Comparison of ENCODE assay signal across 8 cellular contexts in genomic region chr11:6481924-6482275, GRCh38. TPM values are rescaled to one million over a fixed set of nuclear protein-coding genes. Genes with fewer than 3 reads are reported as not detected.
DNase-seq lines count a peak whose midpoint lies in the region; ATAC-seq and TF ChIP-seq lines count a peak whose summit lies in the region.

No MANE protein-coding gene starts in this region.

- TF ChIP-seq CTCF in AG04449 (IDR thresholded peaks at IDR 0.05; ENCODE audit: insufficient read depth, low read length, missing control alignments): no peak

- intact Hi-C loops in right cardiac atrium (cut with DNase I): no loop called here

- H3K4me3 Mint-ChIP-seq in activated CD8-positive, alpha-beta T cell treated with anti-CD3 and anti-CD28 coated beads, Interleukin-2, amount 10 ng/mL, durations not matched to agents 7 days and 5 days: peak overlapping the region; percentile 94
- peak overlapping the region; percentile 95 for H3K4me3 Mint-ChIP-seq in stimulated activated effector memory CD8-positive, alpha-beta T cell treated with anti-CD3 and anti-CD28 coated beads, Interleukin-12 subunit alpha, Interleukin-12 subunit beta, amount 100 ng/mL, for 72 hours

- H3K27ac ChIP-seq in right cardiac atrium (ENCODE audit: low read length): peak overlapping the region; percentile 92

- no peaks in the 10 kb centered on the region for H3K27me3 ChIP-seq in right cardiac atrium (ENCODE audit: control insufficient read depth, insufficient read depth)

- CTCF ChIA-PET in AG04449 (lab: Yijun Ruan, JAX): interaction anchor here (0.7 to 10.4 kb wide), 7 partner anchors 9 to 102 kb away, joined by 3 to 75 read pairs (median 6); no protein-coding TSS in a partner anchor
- CTCF ChIA-PET in activated CD8-positive, alpha-beta T cell treated with anti-CD3 and anti-CD28 coated beads, Interleukin-2, amount 10 ng/mL, durations not matched to agents 7 days and 5 days (lab: Charles Lee): interaction anchor here (1.0 to 4.8 kb wide), 13 partner anchors 8 to 274 kb away, joined by 3 to 39 read pairs (median 4); partner anchors contain the start of gene MRPL17

- H3K27me3 Mint-ChIP-seq in activated CD8-positive, alpha-beta T cell treated with anti-CD3 and anti-CD28 coated beads, Interleukin-2, amount 10 ng/mL, durations not matched to agents 7 days and 5 days (ENCODE audit: low read depth): no peaks in the 10 kb centered on the region

- peaks cover 38% of the 10 kb centered on the region for H3K4me1 Mint-ChIP-seq in activated CD8-positive, alpha-beta T cell treated with anti-CD3 and anti-CD28 coated beads, Interleukin-2, amount 10 ng/mL, durations not matched to agents 7 days and 5 days (ENCODE audit: low read depth)
- H3K4me1 Mint-ChIP-seq in stimulated activated effector memory CD8-positive, alpha-beta T cell treated with anti-CD3 and anti-CD28 coated beads, Interleukin-12 subunit alpha, Interleukin-12 subunit beta, amount 100 ng/mL, for 72 hours: peaks cover 45% of the 10 kb centered on the region

- peaks cover 43% of the 10 kb centered on the region for H3K36me3 Mint-ChIP-seq in activated CD8-positive, alpha-beta T cell treated with anti-CD3 and anti-CD28 coated beads, Interleukin-2, amount 10 ng/mL, durations not matched to agents 7 days and 5 days (ENCODE audit: low read depth)
- H3K36me3 Mint-ChIP-seq in stimulated activated effector memory CD8-positive, alpha-beta T cell treated with anti-CD3 and anti-CD28 coated beads, Interleukin-12 subunit alpha, Interleukin-12 subunit beta, amount 100 ng/mL, for 72 hours: peaks cover 29% of the 10 kb centered on the region

- peak overlapping the region; percentile 97 for H3K27ac Mint-ChIP-seq in activated CD8-positive, alpha-beta T cell treated with anti-CD3 and anti-CD28 coated beads, Interleukin-2, amount 10 ng/mL, durations not matched to agents 7 days and 5 days
- peak overlapping the region; percentile 99 for H3K27ac Mint-ChIP-seq in stimulated activated effector memory CD8-positive, alpha-beta T cell treated with anti-CD3 and anti-CD28 coated beads, Interleukin-12 subunit alpha, Interleukin-12 subunit beta, amount 100 ng/mL, for 72 hours

- POLR2A ChIA-PET in AG04449 (lab: Yijun Ruan, JAX): interaction anchor here (1.0 to 2.4 kb wide), 8 partner anchors 8 to 137 kb away, joined by 3 to 7 read pairs (median 4); partner anchors contain the start of genes TAF10 and TPP1
- POLR2A ChIA-PET in activated CD8-positive, alpha-beta T cell treated with anti-CD3 and anti-CD28 coated beads, Interleukin-2, amount 10 ng/mL, durations not matched to agents 7 days and 5 days (lab: Charles Lee): interaction anchor here (0.8 to 3.2 kb wide), 21 partner anchors 8 to 202 kb away, joined by 3 to 21 read pairs (median 5); partner anchors contain the start of genes DNHD1, ILK, MRPL17 and RRP8

- DNase-seq in AG04449 (ENCODE audit: low read depth, low spot score) (no peak), right cardiac atrium (no peak), CD1c-positive myeloid dendritic cell (ENCODE audit: extremely low spot score) (no peak)
- no peak for DNase-seq in activated CD8-positive, alpha-beta T cell treated with anti-CD3 and anti-CD28 coated beads, Interleukin-2, amount 10 ng/mL, durations not matched to agents 7 days and 5 days
- no peak for DNase-seq in stimulated activated effector memory CD8-positive, alpha-beta T cell treated with anti-CD3 and anti-CD28 coated beads, Interleukin-12 subunit alpha, Interleukin-12 subunit beta, amount 100 ng/mL, for 72 hours (ENCODE audit: low spot score in 2 of 2)

- WGBS in right cardiac atrium: 5% methylated on average over 13 of the region's 13 CpGs

- no peaks in the 10 kb centered on the region for H3K9me3 ChIP-seq in right cardiac atrium (ENCODE audit: control insufficient read depth, low read length)

- H3K4me3 ChIP-seq in AG04449 (ENCODE audit: low read depth, low read length) (peak overlapping the region; percentile 99), right cardiac atrium (ENCODE audit: low read length) (peak overlapping the region; percentile 92)

- no peaks in the 10 kb centered on the region for H3K9me3 Mint-ChIP-seq in activated CD8-positive, alpha-beta T cell treated with anti-CD3 and anti-CD28 coated beads, Interleukin-2, amount 10 ng/mL, durations not matched to agents 7 days and 5 days (ENCODE audit: insufficient read depth)
- H3K9me3 Mint-ChIP-seq in stimulated activated effector memory CD8-positive, alpha-beta T cell treated with anti-CD3 and anti-CD28 coated beads, Interleukin-12 subunit alpha, Interleukin-12 subunit beta, amount 100 ng/mL, for 72 hours: no peaks in the 10 kb centered on the region

- ATAC-seq in GM21529 (IDR thresholded peaks at IDR 0.05; ENCODE audit: unreplicated experiment): peak; percentile 6
- peak; percentile 8 for ATAC-seq in activated CD8-positive, alpha-beta T cell treated with anti-CD3 and anti-CD28 coated beads, Interleukin-2, amount 10 ng/mL, durations not matched to agents 7 days and 5 days
- peak in 1 of 2 donors; percentile 14 for ATAC-seq in right cardiac atrium
- peak; percentile 1 for ATAC-seq in stimulated activated effector memory CD8-positive, alpha-beta T cell treated with anti-CD3 and anti-CD28 coated beads, Interleukin-12 subunit alpha, Interleukin-12 subunit beta, amount 100 ng/mL, for 72 hours
- ATAC-seq in HG02840 (IDR thresholded peaks at IDR 0.05; ENCODE audit: low FRiP score, unreplicated experiment): no peak
- ATAC-seq in activated CD4-positive, CD25-positive, alpha-beta regulatory T cell treated with anti-CD3 and anti-CD28 coated beads, Interleukin-2, amount 50 U/mL, for 24 hours: no peak

- H3K4me1 ChIP-seq in right cardiac atrium (ENCODE audit: control insufficient read depth, insufficient read depth, low read length): peaks cover 2% of the 10 kb centered on the region

RNA-seq across cellular contexts. Expression of gene TIMM10B, which starts 0.6 kb away (rescaled TPM):
- 10 to 100 TPM; 34.1 to 35.4 TPM for total RNA-seq in activated CD8-positive, alpha-beta T cell treated with anti-CD3 and anti-CD28 coated beads, Interleukin-2, amount 10 ng/mL, durations not matched to agents 7 days and 5 days
- total RNA-seq in right cardiac atrium: 10 to 100 TPM; 21.5 to 28.9 (median 26.0) TPM
- polyA plus RNA-seq in right cardiac atrium: 18.8 TPM

RNA-seq across cellular contexts. Expression of gene ARFIP2, which starts 0.8 kb away (rescaled TPM):
- 10 to 100 TPM; 38.6 to 39.8 TPM for total RNA-seq in activated CD8-positive, alpha-beta T cell treated with anti-CD3 and anti-CD28 coated beads, Interleukin-2, amount 10 ng/mL, durations not matched to agents 7 days and 5 days
- 10 to 100 TPM; 21.4 to 30.0 (median 23.8) TPM for total RNA-seq in right cardiac atrium
- 21.6 TPM for polyA plus RNA-seq in right cardiac atrium

RNA-seq across cellular contexts. Expression of gene TRIM3, which starts 8.2 kb away (rescaled TPM):
- total RNA-seq in activated CD8-positive, alpha-beta T cell treated with anti-CD3 and anti-CD28 coated beads, Interleukin-2, amount 10 ng/mL, durations not matched to agents 7 days and 5 days: 1 to 10 TPM; 5.7 to 7.5 TPM
- total RNA-seq in right cardiac atrium: 10 to 100 TPM; 10.9 to 12.5 (median 12.2) TPM
- 9.4 TPM for polyA plus RNA-seq in right cardiac atrium

RNA-seq across cellular contexts. Expression of gene DNHD1, which starts 15.2 kb away (rescaled TPM):
- total RNA-seq in activated CD8-positive, alpha-beta T cell treated with anti-CD3 and anti-CD28 coated beads, Interleukin-2, amount 10 ng/mL, durations not matched to agents 7 days and 5 days: 10 to 100 TPM; 17.8 to 18.5 TPM
- 10 to 100 TPM in 1 of 4 donors, 1 to 10 TPM in 3; 5.4 to 10.9 (median 7.0) TPM for total RNA-seq in right cardiac atrium
- 5.8 TPM for polyA plus RNA-seq in right cardiac atrium

RNA-seq across cellular contexts. Expression of gene HPX, which starts 41.1 kb away (rescaled TPM):
- not detected for total RNA-seq in activated CD8-positive, alpha-beta T cell treated with anti-CD3 and anti-CD28 coated beads, Interleukin-2, amount 10 ng/mL, durations not matched to agents 7 days and 5 days
- total RNA-seq in right cardiac atrium: 1 to 10 TPM in 1 of 4 donors, under 1 TPM in 2, not detected in 1; 0.45 to 1.0 (median 0.68) TPM
- polyA plus RNA-seq in right cardiac atrium: 0.27 TPM

Comparison
In these comparisons a context has a peak if more than half of its experiments do, and no peak if none do; other contexts are left out.
1. ATAC-seq: peak in GM21529 (single experiment), activated CD8-positive, alpha-beta T cell treated with anti-CD3 and anti-CD28 coated beads, Interleukin-2, amount 10 ng/mL, durations not matched to agents 7 days and 5 days (single experiment) and stimulated activated effector memory CD8-positive, alpha-beta T cell treated with anti-CD3 and anti-CD28 coated beads, Interleukin-12 subunit alpha, Interleukin-12 subunit beta, amount 100 ng/mL, for 72 hours (single experiment); none in HG02840 (single experiment) and activated CD4-positive, CD25-positive, alpha-beta regulatory T cell treated with anti-CD3 and anti-CD28 coated beads, Interleukin-2, amount 50 U/mL, for 24 hours (0 of 2).